17 cellular contexts compared by ENCODE assay signal in the genomic region with DNA sequence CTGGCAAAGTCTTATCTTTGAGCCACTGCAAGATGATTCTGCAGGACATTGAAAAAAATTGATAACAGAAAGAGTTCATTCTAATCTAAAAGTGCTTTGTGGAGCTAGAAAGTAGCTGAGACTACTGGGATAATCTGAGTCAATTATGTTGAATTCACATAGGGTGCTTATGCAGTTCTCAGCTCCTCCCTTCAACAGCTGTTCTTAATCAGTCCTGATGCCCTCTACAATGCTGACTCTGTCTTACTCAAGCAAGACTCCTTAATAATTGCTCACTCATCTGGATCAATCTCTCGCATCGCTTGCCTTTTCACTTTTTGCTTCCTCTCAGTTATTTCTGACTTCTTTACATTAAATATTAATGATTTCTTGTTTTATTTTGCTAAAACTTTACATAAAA.
A peak's percentile ranks its signal among the peaks of the same experiment; 100 is the strongest.
DNase-seq lines count a peak whose midpoint lies in the region; TF ChIP-seq lines count a peak whose summit lies in the region.
"Had no signal": no experiment of that assay in that cellular context is flagged by ENCODE, and none has a peak within 500 bp of the region (broad histone marks: within the 10 kb centered on the region; RNA-seq: fewer than 3 reads in every experiment).

No MANE protein-coding gene starts in this region.

- H3K4me1 ChIP-seq in SK-N-SH (ENCODE audit: control insufficient read depth in 1 of 2, insufficient read depth in 2 of 2, low read depth in 1 of 2, low read length in 1 of 2), result no peaks in the 10 kb centered on the region
- H3K4me1 ChIP-seq: BLaER1 had no signal

- CTCF ChIA-PET in SK-N-SH (lab: Yijun Ruan, JAX), result interaction anchor here (0.8 to 1.8 kb wide), 2 partner anchors 10 to 87 kb away, joined by 3 to 5 read pairs; no protein-coding TSS in a partner anchor

- H3K4me2 ChIP-seq in SK-N-SH, result no peak overlapping the region
- H3K4me2 ChIP-seq: BLaER1 had no signal

- H4K20me1 ChIP-seq in SK-N-SH (ENCODE audit: insufficient read depth), result no peaks in the 10 kb centered on the region
- H4K20me1 ChIP-seq: BLaER1 had no signal

- no peak overlapping the region for H3K9ac ChIP-seq in SK-N-SH
- H3K9ac ChIP-seq: BLaER1 had no signal

- no peak overlapping the region for H3K27ac ChIP-seq in SK-N-SH (ENCODE audit: low read depth in 2 of 2, low read length in 1 of 2)
- H3K27ac ChIP-seq: BLaER1 had no signal

- no peaks in the 10 kb centered on the region for H3K9me3 ChIP-seq in SK-N-SH
- H3K9me3 ChIP-seq: BLaER1 had no signal

- POLR2A ChIA-PET in SK-N-SH (lab: Yijun Ruan, JAX), result no interaction called here

- no peaks in the 10 kb centered on the region for H3K27me3 ChIP-seq in SK-N-SH (ENCODE audit: insufficient read depth)
- H3K27me3 ChIP-seq: BLaER1 had no signal

- WGBS in SK-N-SH (ENCODE audit: low lambda C conversion rate), result 45% methylated on average over 2 of the region's 2 CpGs

- H3K9me2 ChIP-seq in SK-N-SH, result no peaks in the 10 kb centered on the region

- no peaks in the 10 kb centered on the region for H3F3A ChIP-seq in SK-N-SH (replicated peaks; ENCODE audit: insufficient read depth)

- H2AFZ ChIP-seq in SK-N-SH (ENCODE audit: low read depth), result no peak overlapping the region

- no peak overlapping the region for H3K4me3 ChIP-seq in SK-N-SH (ENCODE audit: low read depth in 2 of 2, low read length in 1 of 2)
- no peak overlapping the region for H3K4me3 ChIP-seq in fibroblast of mammary gland (ENCODE audit: control insufficient read depth, low read depth, low read length)
- no peak overlapping the region for H3K4me3 ChIP-seq in retinal pigment epithelial cell (ENCODE audit: low read length)
- H3K4me3 ChIP-seq: BLaER1 had no signal

- no peak for TF ChIP-seq RAD21 in SK-N-SH (IDR thresholded peaks at IDR 0.05; ENCODE audit: low read length)

- no peak for TF ChIP-seq EP300 in SK-N-SH (IDR thresholded peaks at IDR 0.05; ENCODE audit: borderline replicate concordance in 1 of 2, low read depth in 1 of 2, low read length in 1 of 2)

- no peak for TF ChIP-seq CTCF in SK-N-SH (IDR thresholded peaks at IDR 0.05)
- TF ChIP-seq CTCF in fibroblast of mammary gland (conservative IDR thresholded peaks at IDR 0.05; ENCODE audit: control insufficient read depth, insufficient read depth, low read depth, low read length), result no peak
- no peak for TF ChIP-seq CTCF in retinal pigment epithelial cell (conservative IDR thresholded peaks at IDR 0.05; ENCODE audit: low read depth, low read length)

- H3K36me3 ChIP-seq in SK-N-SH (replicated peaks in 1 of 2; ENCODE audit: control insufficient read depth in 1 of 2, insufficient read depth in 2 of 2, low read length in 1 of 2), result no peaks in the 10 kb centered on the region
- H3K36me3 ChIP-seq: BLaER1 had no signal

- DNase-seq in NCI-H2171 treated with DMSO at 0.1 percent for 48 hours (lab: John Stamatoyannopoulos, UW), result peak; percentile 77
- DNase-seq in SK-N-SH, result peak; percentile 28
- DNase-seq in fibroblast of mammary gland (ENCODE audit: low read depth), result peak; percentile 6
- peak; percentile 60 for DNase-seq in retinal pigment epithelial cell (ENCODE audit: low read depth)
- DNase-seq in middle frontal gyrus (ENCODE audit: extremely low spot score, low spot score), result no peak
- DNase-seq in SIG-M5 (lab: John Stamatoyannopoulos, UW), result no peak
- no peak for DNase-seq in HuH-7.5 (ENCODE audit: low spot score)
- DNase-seq: CD8-positive, alpha-beta memory T cell; DMS153; H7; Karpas-422; MM.1S; NCI-H1105; NCI-H1694 treated with DMSO at 0.1 percent for 48 hours; NCI-H510A; NK-92 treated with Interleukin-12 subunit alpha and Interleukin-12 subunit beta, amount 100 ng/mL, for 24 hours had no signal

- no peaks in the 10 kb centered on the region for H3K79me2 ChIP-seq in SK-N-SH (ENCODE audit: insufficient read depth)

TF ChIP-seq in SK-N-SH, 30 proteins besides CTCF, POLR2A, EP300 and RAD21:
- TF ChIP-seq GATA2 (CRISPR knock-in tag; IDR thresholded peaks at IDR 0.05) (0 out of 2 replicates have a peak, but pooled peaks have one; percentile 12), FOXJ3 (CRISPR knock-in tag; IDR thresholded peaks at IDR 0.05) (no peak)

Comparison
In these comparisons a context has a peak if more than half of its experiments do, and no peak if none do; other contexts are left out.
1. DNase-seq: peak in NCI-H2171 treated with DMSO at 0.1 percent for 48 hours (single experiment), SK-N-SH (single experiment), fibroblast of mammary gland (single experiment) and retinal pigment epithelial cell (single experiment); none in middle frontal gyrus (single experiment), SIG-M5 (single experiment) and HuH-7.5 (single experiment).